ENCODE assay signal across 1 cellular context in genomic region chr12:30795660-30796507, GRCh38.
A peak's percentile ranks its signal among the peaks of the same experiment; 100 is the strongest.
TF ChIP-seq lines count a peak whose summit lies in the region.

No MANE protein-coding gene starts in this region.

TF ChIP-seq in HEK293, 187 proteins besides CTCF, POLR2A, EP300 and RAD21 (continued from another document):
- TF ChIP-seq PATZ1 (tag by site-specific recombination; IDR thresholded peaks at IDR 0.05) (peak; percentile 79; the same call in 1 of the 2 replicates), ZBTB8A (tag by site-specific recombination; IDR thresholded peaks at IDR 0.05) (peak; percentile 94), ZNF112 (tag by site-specific recombination; IDR thresholded peaks at IDR 0.05) (no peak), ZBTB11 (tag by site-specific recombination; conservative IDR thresholded peaks at IDR 0.05; ENCODE audit: low read depth) (peak; percentile 50; the same call in 1 of the 2 replicates), ZSCAN23 (tag by site-specific recombination; IDR thresholded peaks at IDR 0.05) (0 out of 2 replicates have a peak, but pooled peaks have one; percentile 7), ZNF184 (tag by site-specific recombination; IDR thresholded peaks at IDR 0.05) (no peak), ZNF423 (tag by site-specific recombination; IDR thresholded peaks at IDR 0.05) (no peak), ZBTB21 (tag by site-specific recombination; IDR thresholded peaks at IDR 0.05) (no peak), KLF16 (tag by site-specific recombination; IDR thresholded peaks at IDR 0.05) (peak; percentile 44; the same call in 1 of the 2 replicates), ZNF76 (tag by site-specific recombination; IDR thresholded peaks at IDR 0.05; ENCODE audit: borderline replicate concordance, low read depth) (peak; percentile 71; the same call in 1 of the 2 replicates), ZNF521 (tag by site-specific recombination; IDR thresholded peaks at IDR 0.05) (no peak), ZNF626 (tag by site-specific recombination; IDR thresholded peaks at IDR 0.05) (no peak), ZBTB7A (tag by site-specific recombination; IDR thresholded peaks at IDR 0.05; ENCODE audit: low read depth) (0 out of 2 replicates have a peak, but pooled peaks have one; percentile 35), ZNF335 (tag by site-specific recombination; conservative IDR thresholded peaks at IDR 0.05) (peak; percentile 96), TCF7L2 (IDR thresholded peaks at IDR 0.05; ENCODE audit: borderline replicate concordance, low read depth, low read length) (no peak), ZNF311 (tag by site-specific recombination; IDR thresholded peaks at IDR 0.05; ENCODE audit: borderline replicate concordance) (no peak)
- TF ChIP-seq, protein P1, sequence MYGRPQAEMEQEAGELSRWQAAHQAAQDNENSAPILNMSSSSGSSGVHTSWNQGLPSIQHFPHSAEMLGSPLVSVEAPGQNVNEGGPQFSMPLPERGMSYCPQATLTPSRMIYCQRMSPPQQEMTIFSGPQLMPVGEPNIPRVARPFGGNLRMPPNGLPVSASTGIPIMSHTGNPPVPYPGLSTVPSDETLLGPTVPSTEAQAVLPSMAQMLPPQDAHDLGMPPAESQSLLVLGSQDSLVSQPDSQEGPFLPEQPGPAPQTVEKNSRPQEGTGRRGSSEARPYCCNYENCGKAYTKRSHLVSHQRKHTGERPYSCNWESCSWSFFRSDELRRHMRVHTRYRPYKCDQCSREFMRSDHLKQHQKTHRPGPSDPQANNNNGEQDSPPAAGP (tag by site-specific recombination; IDR thresholded peaks at IDR 0.05), result peak; percentile 39
- TF ChIP-seq, protein P2, sequence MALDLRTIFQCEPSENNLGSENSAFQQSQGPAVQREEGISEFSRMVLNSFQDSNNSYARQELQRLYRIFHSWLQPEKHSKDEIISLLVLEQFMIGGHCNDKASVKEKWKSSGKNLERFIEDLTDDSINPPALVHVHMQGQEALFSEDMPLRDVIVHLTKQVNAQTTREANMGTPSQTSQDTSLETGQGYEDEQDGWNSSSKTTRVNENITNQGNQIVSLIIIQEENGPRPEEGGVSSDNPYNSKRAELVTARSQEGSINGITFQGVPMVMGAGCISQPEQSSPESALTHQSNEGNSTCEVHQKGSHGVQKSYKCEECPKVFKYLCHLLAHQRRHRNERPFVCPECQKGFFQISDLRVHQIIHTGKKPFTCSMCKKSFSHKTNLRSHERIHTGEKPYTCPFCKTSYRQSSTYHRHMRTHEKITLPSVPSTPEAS (tag by site-specific recombination; IDR thresholded peaks at IDR 0.05), result no peak
- TF ChIP-seq, protein P3, sequence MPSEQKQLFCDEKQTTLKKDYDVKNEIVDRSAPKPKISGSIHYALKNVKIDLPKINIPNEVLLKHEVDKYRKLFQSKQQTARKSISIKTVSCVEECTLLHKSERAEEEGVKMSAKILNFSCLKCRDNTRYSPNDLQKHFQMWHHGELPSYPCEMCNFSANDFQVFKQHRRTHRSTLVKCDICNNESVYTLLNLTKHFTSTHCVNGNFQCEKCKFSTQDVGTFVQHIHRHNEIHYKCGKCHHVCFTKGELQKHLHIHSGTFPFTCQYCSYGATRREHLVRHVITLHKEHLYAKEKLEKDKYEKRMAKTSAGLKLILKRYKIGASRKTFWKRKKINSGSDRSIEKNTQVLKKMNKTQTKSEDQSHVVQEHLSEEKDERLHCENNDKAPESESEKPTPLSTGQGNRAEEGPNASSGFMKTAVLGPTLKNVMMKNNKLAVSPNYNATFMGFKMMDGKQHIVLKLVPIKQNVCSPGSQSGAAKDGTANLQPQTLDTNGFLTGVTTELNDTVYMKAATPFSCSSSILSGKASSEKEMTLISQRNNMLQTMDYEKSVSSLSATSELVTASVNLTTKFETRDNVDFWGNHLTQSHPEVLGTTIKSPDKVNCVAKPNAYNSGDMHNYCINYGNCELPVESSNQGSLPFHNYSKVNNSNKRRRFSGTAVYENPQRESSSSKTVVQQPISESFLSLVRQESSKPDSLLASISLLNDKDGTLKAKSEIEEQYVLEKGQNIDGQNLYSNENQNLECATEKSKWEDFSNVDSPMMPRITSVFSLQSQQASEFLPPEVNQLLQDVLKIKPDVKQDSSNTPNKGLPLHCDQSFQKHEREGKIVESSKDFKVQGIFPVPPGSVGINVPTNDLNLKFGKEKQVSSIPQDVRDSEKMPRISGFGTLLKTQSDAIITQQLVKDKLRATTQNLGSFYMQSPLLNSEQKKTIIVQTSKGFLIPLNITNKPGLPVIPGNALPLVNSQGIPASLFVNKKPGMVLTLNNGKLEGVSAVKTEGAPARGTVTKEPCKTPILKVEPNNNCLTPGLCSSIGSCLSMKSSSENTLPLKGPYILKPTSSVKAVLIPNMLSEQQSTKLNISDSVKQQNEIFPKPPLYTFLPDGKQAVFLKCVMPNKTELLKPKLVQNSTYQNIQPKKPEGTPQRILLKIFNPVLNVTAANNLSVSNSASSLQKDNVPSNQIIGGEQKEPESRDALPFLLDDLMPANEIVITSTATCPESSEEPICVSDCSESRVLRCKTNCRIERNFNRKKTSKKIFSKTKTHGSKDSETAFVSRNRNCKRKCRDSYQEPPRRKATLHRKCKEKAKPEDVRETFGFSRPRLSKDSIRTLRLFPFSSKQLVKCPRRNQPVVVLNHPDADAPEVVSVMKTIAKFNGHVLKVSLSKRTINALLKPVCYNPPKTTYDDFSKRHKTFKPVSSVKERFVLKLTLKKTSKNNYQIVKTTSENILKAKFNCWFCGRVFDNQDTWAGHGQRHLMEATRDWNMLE (tag by site-specific recombination; conservative IDR thresholded peaks at IDR 0.05; ENCODE audit: low read depth), result 0 out of 2 replicates have a peak, but pooled peaks have one; percentile 0
- TF ChIP-seq, protein P4, sequence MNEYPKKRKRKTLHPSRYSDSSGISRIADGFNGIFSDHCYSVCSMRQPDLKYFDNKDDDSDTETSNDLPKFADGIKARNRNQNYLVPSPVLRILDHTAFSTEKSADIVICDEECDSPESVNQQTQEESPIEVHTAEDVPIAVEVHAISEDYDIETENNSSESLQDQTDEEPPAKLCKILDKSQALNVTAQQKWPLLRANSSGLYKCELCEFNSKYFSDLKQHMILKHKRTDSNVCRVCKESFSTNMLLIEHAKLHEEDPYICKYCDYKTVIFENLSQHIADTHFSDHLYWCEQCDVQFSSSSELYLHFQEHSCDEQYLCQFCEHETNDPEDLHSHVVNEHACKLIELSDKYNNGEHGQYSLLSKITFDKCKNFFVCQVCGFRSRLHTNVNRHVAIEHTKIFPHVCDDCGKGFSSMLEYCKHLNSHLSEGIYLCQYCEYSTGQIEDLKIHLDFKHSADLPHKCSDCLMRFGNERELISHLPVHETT (tag by site-specific recombination; IDR thresholded peaks at IDR 0.05), result no peak; the same call in 1 of the 2 replicates
